11 cellular contexts compared by ENCODE assay signal in the genomic region with DNA sequence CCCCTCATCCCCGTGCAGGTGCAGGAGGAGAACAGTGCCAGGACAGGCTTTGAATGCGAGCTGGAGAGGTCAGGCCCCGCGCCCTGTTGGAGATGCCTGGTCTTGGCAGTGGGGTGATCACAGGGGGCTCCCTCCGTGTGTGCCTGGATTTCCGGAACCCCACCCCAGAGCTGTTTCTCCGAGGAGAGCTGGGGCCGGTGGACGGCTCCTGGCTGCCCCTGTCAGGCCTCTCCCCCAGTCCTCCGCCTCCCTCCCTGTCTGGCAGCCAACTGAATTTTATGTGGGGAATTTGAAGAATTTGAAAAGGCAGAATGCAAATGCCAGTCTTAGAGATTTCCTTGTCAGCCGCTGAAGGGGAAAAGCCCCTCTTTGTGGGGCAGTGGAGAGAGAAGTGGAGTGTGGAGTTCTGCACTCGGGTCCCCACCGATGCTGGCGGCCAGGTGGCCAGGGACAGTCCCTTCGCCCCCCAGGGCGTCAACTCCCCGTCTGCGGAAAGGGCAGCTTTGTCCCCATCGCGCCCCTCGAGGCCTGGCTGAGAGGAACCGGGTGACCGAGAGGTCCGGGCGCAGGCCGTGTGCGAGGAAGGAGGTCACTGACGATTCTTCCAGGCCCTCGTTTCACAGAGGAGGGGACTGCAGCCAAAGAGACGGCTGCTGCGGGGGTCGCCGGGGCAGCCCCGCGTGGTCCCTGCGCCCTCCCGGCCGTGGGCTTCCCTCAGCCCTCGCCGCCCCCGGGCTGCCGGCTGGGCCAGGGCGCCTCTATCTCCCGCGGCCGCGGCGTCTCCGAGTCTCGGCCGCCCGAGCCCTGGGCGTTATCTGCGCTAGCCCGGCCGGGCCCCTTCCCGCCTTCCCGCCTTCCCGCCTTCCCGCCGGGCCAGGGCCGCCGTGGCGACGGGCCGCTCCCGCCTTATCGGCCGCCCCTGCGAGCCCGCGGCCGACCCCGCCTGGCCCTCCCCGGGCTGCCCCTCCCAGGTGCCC. TPM values are rescaled to one million over a fixed set of nuclear protein-coding genes. Genes with fewer than 3 reads are reported as not detected.
DNase-seq lines count a peak whose midpoint lies in the region; FAIRE-seq and TF ChIP-seq lines count a peak whose summit lies in the region.
"Had no signal": no experiment of that assay in that cellular context is flagged by ENCODE, and none has a peak within 500 bp of the region (broad histone marks: within the 10 kb centered on the region; RNA-seq: fewer than 3 reads in every experiment).

No MANE protein-coding gene starts in this region.

- WGBS in sigmoid colon, 2 donors, result 36 to 38% methylated on average over 75 of the region's 75 CpGs

- H3K9me3 Mint-ChIP-seq in astrocyte (ENCODE audit: unreplicated experiment), result no peaks in the 10 kb centered on the region

- H3K4me3 Mint-ChIP-seq in astrocyte (ENCODE audit: unreplicated experiment), result peak overlapping the region; percentile 25

- TF ChIP-seq POLR2A in sigmoid colon (IDR thresholded peaks at IDR 0.05), result no peak

- H2AFZ ChIP-seq in astrocyte (ENCODE audit: low read depth, low read length), result peak overlapping the region; percentile 82

- H3K9ac ChIP-seq in astrocyte (ENCODE audit: low read length) (peak overlapping the region; percentile 47), iPS-18a (ENCODE audit: low read length) (peak overlapping the region; percentile 43)

- peak overlapping the region; percentile 22 for H3K4me3 ChIP-seq in astrocyte (ENCODE audit: insufficient read depth, low read depth, low read length)
- peak overlapping the region; percentile 53 for H3K4me3 ChIP-seq in iPS-18a (ENCODE audit: low read length)
- H3K4me3 ChIP-seq in sigmoid colon, result peak overlapping the region in 3 of 4 donors; percentile 22 to 36 (median 35)
- H3K4me3 ChIP-seq: SJSA1 had no signal

- peaks cover 14% of the 10 kb centered on the region for H3K4me1 Mint-ChIP-seq in astrocyte (ENCODE audit: low read depth, unreplicated experiment)

- H3K4me1 ChIP-seq in astrocyte (ENCODE audit: insufficient read depth, low read length) (peaks cover 21% of the 10 kb centered on the region), iPS-18a (ENCODE audit: control insufficient read depth, low read depth, low read length) (peaks cover 46% of the 10 kb centered on the region), sigmoid colon (peaks cover 0 to 40% (median 37%) of the 10 kb centered on the region in 4 donors)

- H3K36me3 ChIP-seq in astrocyte (ENCODE audit: insufficient read depth, low read length), result no peaks in the 10 kb centered on the region
- H3K36me3 ChIP-seq in iPS-18a (ENCODE audit: control insufficient read depth, low read depth, low read length), result no peaks in the 10 kb centered on the region
- H3K36me3 ChIP-seq in sigmoid colon, result no peaks in the 10 kb centered on the region
- H3K36me3 ChIP-seq: SJSA1 had no signal

- H3K36me3 Mint-ChIP-seq in astrocyte (ENCODE audit: low read depth, unreplicated experiment), result no peaks in the 10 kb centered on the region

- peak overlapping the region; percentile 73 for H3K4me2 ChIP-seq in astrocyte (ENCODE audit: low read length)

- H3K27me3 Mint-ChIP-seq in astrocyte (ENCODE audit: low read depth, unreplicated experiment), result peaks cover 13% of the 10 kb centered on the region

- no peak for TF ChIP-seq EP300 in sigmoid colon (IDR thresholded peaks at IDR 0.05)

- H3K27me3 ChIP-seq in astrocyte (ENCODE audit: insufficient read depth, low read length), result peaks cover 2% of the 10 kb centered on the region
- peaks cover 18% of the 10 kb centered on the region for H3K27me3 ChIP-seq in iPS-18a (ENCODE audit: control insufficient read depth, insufficient read depth, low read length)
- peaks cover 0 to 21% (median 17%) of the 10 kb centered on the region in 3 donors for H3K27me3 ChIP-seq in sigmoid colon
- H3K27me3 ChIP-seq: SJSA1 had no signal

- H3K27ac ChIP-seq in astrocyte (ENCODE audit: low read depth, low read length) (no peak overlapping the region), iPS-18a (ENCODE audit: low read length) (no peak overlapping the region), sigmoid colon (peak overlapping the region in 1 of 4 donors; percentile 13)
- H3K27ac ChIP-seq: SJSA1 had no signal

- no peak for FAIRE-seq in astrocyte (lab: Jason Lieb, UNC)
- FAIRE-seq in frontal cortex (lab: Jason Lieb, UNC), result no peak

- DNase-seq in ELF-1 (ENCODE audit: low read depth, low spot score) (peak; percentile 82), astrocyte (ENCODE audit: low read depth) (no peak), sigmoid colon (no peak), NCI-H1930 (lab: John Stamatoyannopoulos, UW) (no peak), frontal cortex (ENCODE audit: low spot score in 2 of 2) (no peak), NCI-H446 treated with DMSO at 0.1 percent for 48 hours (lab: John Stamatoyannopoulos, UW) (no peak)
- no peak for DNase-seq in stimulated activated CD4-positive, alpha-beta T cell treated with anti-CD3 and anti-CD28 coated beads, Interleukin-4, amount 100 ng/mL, for 1 hour
- DNase-seq: central memory CD4-positive, alpha-beta T cell; NCI-H187 had no signal

- TF ChIP-seq CTCF in astrocyte (IDR thresholded peaks at IDR 0.05; ENCODE audit: insufficient read depth, low read depth, low read length) (no peak), sigmoid colon (IDR thresholded peaks at IDR 0.05) (no peak)

- H3K79me2 ChIP-seq in astrocyte (ENCODE audit: insufficient read depth, low read length), result no peaks in the 10 kb centered on the region

- H3K27ac Mint-ChIP-seq in astrocyte (ENCODE audit: unreplicated experiment), result no peak overlapping the region

- H4K20me1 ChIP-seq in astrocyte (ENCODE audit: insufficient read depth, low read length), result no peaks in the 10 kb centered on the region

- intact Hi-C loops in sigmoid colon (cut with DNase I), result no loop called here

- H3K9me3 ChIP-seq in astrocyte (ENCODE audit: insufficient read depth, low read depth, low read length) (no peaks in the 10 kb centered on the region), iPS-18a (ENCODE audit: control insufficient read depth, low read depth, low read length) (no peaks in the 10 kb centered on the region), sigmoid colon (no peaks in the 10 kb centered on the region)
- H3K9me3 ChIP-seq: SJSA1 had no signal

RNA-seq across cellular contexts. Expression of gene LCTL, which starts 56.0 kb away (rescaled TPM):
- total RNA-seq in astrocyte, result 12.8 and 13.2 TPM in 2 replicates
- not detected for total RNA-seq in sigmoid colon
- under 1 TPM in 1 of 3 donors, not detected in 2; 0.01 TPM for polyA plus RNA-seq in sigmoid colon
- total RNA-seq in frontal cortex, result 0.41 TPM
